Comparison of ENCODE assay signal across 8 cellular contexts in genomic region chr19:37172368-37173366, GRCh38. TPM values are rescaled to one million over a fixed set of nuclear protein-coding genes. Genes with fewer than 3 reads are reported as not detected.
DNase-seq lines count a peak whose midpoint lies in the region; ATAC-seq, FAIRE-seq and TF ChIP-seq lines count a peak whose summit lies in the region.

Gene ZNF585A, minus strand, starts transcription at chr19:37172695. Its CDS starts 2,785 bp downstream, at chr19:37169910.

- TF ChIP-seq CTCF in activated B cell treated with CpG ODN at 0.5 μM for 24 hours (IDR thresholded peaks at IDR 0.05), result no peak

- 4 to 5% (median 5%) methylated on average over 30 of the region's 30 CpGs for WGBS in small intestine, 3 donors

- intact Hi-C loops in activated B cell treated with CpG ODN at 0.5 μM for 24 hours (cut with micrococcal nuclease), result loop anchor here (1.0 to 5.0 kb wide), 17 partner anchors 38 to 840 kb away; partner anchors contain the start of genes ZFP14, ZNF260, ZNF345 and ZNF383

- no peaks in the 10 kb centered on the region for H3K27me3 ChIP-seq in ACC112 (ENCODE audit: insufficient read depth, low read length)
- no peaks in the 10 kb centered on the region for H3K27me3 ChIP-seq in small intestine (ENCODE audit: control insufficient read depth in 2 of 2, insufficient read depth in 2 of 2, low read length in 2 of 2)

- no peaks in the 10 kb centered on the region for H3K79me2 ChIP-seq in ACC112 (ENCODE audit: control insufficient read depth, insufficient read depth, low read length, unreplicated experiment)

- DNase-seq in NCI-H2171 treated with DMSO at 0.1 percent for 48 hours (lab: John Stamatoyannopoulos, UW), result peak; percentile 99
- DNase-seq in activated B cell treated with CpG ODN at 0.5 μM for 24 hours, result peak; percentile 77
- peak; percentile 36 to 98 (median 91) for DNase-seq in caudate nucleus (lab: John Stamatoyannopoulos, UW)
- DNase-seq in immature natural killer cell, result peak; percentile 90 to 93 (median 92)
- DNase-seq in small intestine, result peak; percentile 98

- H3K4me1 ChIP-seq in ACC112 (ENCODE audit: control insufficient read depth, insufficient read depth, low read length, unreplicated experiment) (no peaks in the 10 kb centered on the region), small intestine (ENCODE audit: control insufficient read depth in 2 of 2, insufficient read depth in 1 of 2, low read depth in 1 of 2, low read length in 1 of 2) (no peaks in the 10 kb centered on the region)

- H3K4me3 Mint-ChIP-seq in activated B cell treated with CpG ODN at 0.5 μM for 24 hours (peak within 1 kb of the TSS; percentile 52), immature natural killer cell (no peak within 1 kb of the TSS)

- POLR2A ChIA-PET in activated B cell treated with CpG ODN at 0.5 μM for 24 hours (lab: Charles Lee), result interaction anchor here (0.5 to 1.7 kb wide), 11 partner anchors 9 to 964 kb away, joined by 3 to 17 read pairs (median 3); partner anchors contain the start of genes ZNF146, ZNF260, ZNF345 and ZNF383

- peak; percentile 89 for ATAC-seq in GM18870 (IDR thresholded peaks at IDR 0.05; ENCODE audit: unreplicated experiment)
- ATAC-seq in HG03108 (IDR thresholded peaks at IDR 0.05; ENCODE audit: unreplicated experiment), result peak; percentile 96
- ATAC-seq in activated B cell treated with CpG ODN at 0.5 μM for 24 hours (ENCODE audit: low read depth), result peak; percentile 99

- H3K9me3 ChIP-seq in small intestine (ENCODE audit: control insufficient read depth, low read depth), result peaks cover 1% of the 10 kb centered on the region

- FAIRE-seq in small intestine (lab: Jason Lieb, UNC), result peak; percentile 97

- peaks cover 15% of the 10 kb centered on the region for H3K9me3 Mint-ChIP-seq in activated B cell treated with CpG ODN at 0.5 μM for 24 hours
- peaks cover under 1 to 9% (median 4%) of the 10 kb centered on the region in 6 donors for H3K9me3 Mint-ChIP-seq in immature natural killer cell

- no peaks in the 10 kb centered on the region for H3K27me3 Mint-ChIP-seq in activated B cell treated with CpG ODN at 0.5 μM for 24 hours
- no peaks in the 10 kb centered on the region for H3K27me3 Mint-ChIP-seq in immature natural killer cell (ENCODE audit: low read depth in 3 of 3)

- H3K27ac Mint-ChIP-seq in activated B cell treated with CpG ODN at 0.5 μM for 24 hours (no peak within 1 kb of the TSS), immature natural killer cell (no peak within 1 kb of the TSS)

- CTCF ChIA-PET in activated B cell treated with CpG ODN at 0.5 μM for 24 hours (lab: Charles Lee), result no interaction called here

- H3K4me3 ChIP-seq in ACC112 (ENCODE audit: low read depth, low read length), result peak within 1 kb of the TSS; percentile 93
- peak within 1 kb of the TSS; percentile 72 to 85 for H3K4me3 ChIP-seq in small intestine (ENCODE audit: low read depth in 1 of 2, low read length in 2 of 2)

- peaks cover 21% of the 10 kb centered on the region for H3K36me3 ChIP-seq in ACC112 (ENCODE audit: insufficient read depth, low read length)
- H3K36me3 ChIP-seq in small intestine (ENCODE audit: control insufficient read depth in 2 of 2, insufficient read depth in 2 of 2, low read length in 2 of 2), result peaks cover 4 to 7% of the 10 kb centered on the region in 2 donors

- H3K36me3 Mint-ChIP-seq in activated B cell treated with CpG ODN at 0.5 μM for 24 hours (ENCODE audit: low read depth), result peaks cover 29% of the 10 kb centered on the region
- peaks cover 23 to 32% (median 30%) of the 10 kb centered on the region in 3 donors for H3K36me3 Mint-ChIP-seq in immature natural killer cell

- H3K27ac ChIP-seq in ACC112 (ENCODE audit: low read depth, low read length), result peak within 1 kb of the TSS; percentile 22
- H3K27ac ChIP-seq in caudate nucleus (ENCODE audit: low read depth, low read length), result peak within 1 kb of the TSS; percentile 68
- peak within 1 kb of the TSS; percentile 70 to 88 for H3K27ac ChIP-seq in small intestine (ENCODE audit: low read depth in 1 of 2, low read length in 1 of 2)

- H3K4me1 Mint-ChIP-seq in activated B cell treated with CpG ODN at 0.5 μM for 24 hours (peaks cover 4% of the 10 kb centered on the region), immature natural killer cell (peaks cover 0 to 32% of the 10 kb centered on the region in 2 donors)

- peak within 1 kb of the TSS; percentile 96 for H2AFZ ChIP-seq in ACC112 (ENCODE audit: low read length, unreplicated experiment)

RNA-seq across cellular contexts. Expression of gene ZNF585A, which starts in this region (rescaled TPM):
- total RNA-seq in activated B cell treated with CpG ODN at 0.5 μM for 24 hours, result 14.4 and 17.0 TPM in 2 replicates
- 10 to 100 TPM; 39.9 to 50.2 (median 49.8) TPM for polyA plus RNA-seq in immature natural killer cell
- polyA plus RNA-seq in small intestine, result 10 to 100 TPM; 11.7 to 34.9 (median 28.6) TPM

Comparison
In these comparisons a context has a peak if more than half of its experiments do, and no peak if none do; other contexts are left out.
1. Peak in every context shown above with its lines: DNase-seq, ATAC-seq, H3K4me3 ChIP-seq and H3K27ac ChIP-seq.
2. H3K27ac ChIP-seq: peak in every context shown above with its lines; median percentile 79 in small intestine; 68 in caudate nucleus; 22 in ACC112.